In the genomic region with DNA sequence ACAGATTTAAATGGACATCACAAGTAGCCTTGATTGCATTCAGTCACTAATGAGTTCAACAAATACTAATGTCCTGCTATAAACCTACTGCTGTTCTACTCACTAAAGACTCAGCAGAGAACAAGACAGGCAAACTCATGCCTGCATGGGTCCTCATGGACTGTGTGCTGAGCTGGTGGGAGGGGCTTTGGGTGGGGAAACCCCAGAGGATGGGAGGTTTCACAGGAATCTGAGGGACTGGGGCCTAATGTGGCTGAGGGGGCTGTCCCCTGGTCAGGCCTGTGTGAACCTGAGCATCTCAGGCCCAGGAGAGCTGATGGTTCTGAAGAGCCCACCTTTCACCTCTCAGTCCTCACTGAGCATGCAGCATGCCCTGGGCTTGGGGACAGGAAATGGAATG, we compare ENCODE assay signal across 1 cellular context.
TF ChIP-seq lines count a peak whose summit lies in the region.

No MANE protein-coding gene starts in this region.

TF ChIP-seq in HepG2, 621 proteins besides CTCF, POLR2A, EP300 and RAD21 (continued from another document):
- TF ChIP-seq, protein P1, sequence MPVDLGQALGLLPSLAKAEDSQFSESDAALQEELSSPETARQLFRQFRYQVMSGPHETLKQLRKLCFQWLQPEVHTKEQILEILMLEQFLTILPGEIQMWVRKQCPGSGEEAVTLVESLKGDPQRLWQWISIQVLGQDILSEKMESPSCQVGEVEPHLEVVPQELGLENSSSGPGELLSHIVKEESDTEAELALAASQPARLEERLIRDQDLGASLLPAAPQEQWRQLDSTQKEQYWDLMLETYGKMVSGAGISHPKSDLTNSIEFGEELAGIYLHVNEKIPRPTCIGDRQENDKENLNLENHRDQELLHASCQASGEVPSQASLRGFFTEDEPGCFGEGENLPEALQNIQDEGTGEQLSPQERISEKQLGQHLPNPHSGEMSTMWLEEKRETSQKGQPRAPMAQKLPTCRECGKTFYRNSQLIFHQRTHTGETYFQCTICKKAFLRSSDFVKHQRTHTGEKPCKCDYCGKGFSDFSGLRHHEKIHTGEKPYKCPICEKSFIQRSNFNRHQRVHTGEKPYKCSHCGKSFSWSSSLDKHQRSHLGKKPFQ (CRISPR knock-in tag; IDR thresholded peaks at IDR 0.05; ENCODE audit: insufficient replicate concordance), result no peak
